9 cellular contexts compared by ENCODE assay signal in the genomic region with DNA sequence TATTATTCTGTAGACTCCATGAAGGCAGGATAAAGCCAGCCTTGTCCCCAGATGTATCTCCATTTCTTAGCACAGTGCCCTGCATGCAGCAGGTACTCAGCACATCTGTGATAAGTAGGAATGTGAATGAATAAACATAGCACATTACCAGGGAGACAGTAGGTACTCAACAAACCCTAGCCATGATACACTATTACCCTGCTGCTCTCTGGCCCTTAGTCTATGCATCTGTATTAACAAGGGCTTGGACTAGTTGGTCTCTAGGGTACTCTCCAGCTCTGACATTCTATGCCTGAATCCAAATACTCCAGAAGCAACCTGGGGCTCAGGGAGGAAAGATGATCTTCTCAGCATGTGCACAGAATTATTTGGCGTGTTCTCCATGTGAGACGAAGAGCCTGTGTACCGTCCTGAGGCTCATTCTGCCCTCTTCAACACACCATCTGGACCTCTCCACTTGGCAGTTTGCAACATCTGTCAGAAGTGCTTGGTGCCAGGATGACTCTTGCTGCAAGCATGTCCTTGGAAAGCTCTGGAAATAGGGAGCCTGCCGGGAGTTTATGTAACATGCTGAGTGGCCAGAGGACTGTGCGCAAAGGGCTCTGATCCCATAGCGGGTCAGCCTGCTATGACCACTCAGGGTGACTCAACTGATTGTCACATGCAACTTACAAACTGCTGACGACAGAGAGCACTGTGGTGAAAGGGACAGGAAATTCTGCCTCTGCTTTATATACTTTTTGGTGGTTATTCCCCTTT.
A peak's percentile ranks its signal among the peaks of the same experiment; 100 is the strongest.
DNase-seq lines count a peak whose midpoint lies in the region; ATAC-seq and TF ChIP-seq lines count a peak whose summit lies in the region.
"Had no signal": no experiment of that assay in that cellular context is flagged by ENCODE, and none has a peak within 500 bp of the region (broad histone marks: within the 10 kb centered on the region; RNA-seq: fewer than 3 reads in every experiment).

No MANE protein-coding gene starts in this region.

- no peak for TF ChIP-seq CTCF in omental fat pad (IDR thresholded peaks at IDR 0.05)

- DNase-seq in DMS 273 treated with DMSO at 0.1 percent for 48 hours (lab: John Stamatoyannopoulos, UW) (peak; percentile 97), NCI-H510A treated with DMSO at 0.1 percent for 48 hours (lab: John Stamatoyannopoulos, UW) (peak; percentile 65), epithelial cell of prostate (ENCODE audit: low read depth, low spot score) (no peak), omental fat pad (ENCODE audit: low spot score) (peak; percentile 56), NCI-H1930 (lab: John Stamatoyannopoulos, UW) (no peak), cerebellar nuclear complex (lab: John Stamatoyannopoulos, UW) (no peak)
- no peak for DNase-seq in stimulated activated naive CD8-positive, alpha-beta T cell treated with anti-CD3 and anti-CD28 coated beads, Interleukin-15, Interleukin-2, amounts not matched to agents 100 U/mL and 50 U/mL, for 24 hours
- DNase-seq: effector CD4-positive, alpha-beta T cell had no signal

- peak; percentile 96 for ATAC-seq in omental fat pad (ENCODE audit: low FRiP score)
- ATAC-seq in stimulated activated naive CD8-positive, alpha-beta T cell treated with anti-CD3 and anti-CD28 coated beads, Interleukin-15, Interleukin-2, amounts not matched to agents 100 U/mL and 50 U/mL, for 24 hours, result no peak
- ATAC-seq in HG03039 (IDR thresholded peaks at IDR 0.05; ENCODE audit: unreplicated experiment), result no peak

- peak overlapping the region; percentile 13 for H3K27ac ChIP-seq in epithelial cell of prostate

Comparison
In these comparisons a context has a peak if more than half of its experiments do, and no peak if none do; other contexts are left out.
1. DNase-seq: peak in DMS 273 treated with DMSO at 0.1 percent for 48 hours (single experiment), NCI-H510A treated with DMSO at 0.1 percent for 48 hours (single experiment) and omental fat pad (single experiment); none in epithelial cell of prostate (single experiment), NCI-H1930 (0 of 2), cerebellar nuclear complex (0 of 2) and stimulated activated naive CD8-positive, alpha-beta T cell treated with anti-CD3 and anti-CD28 coated beads, Interleukin-15, Interleukin-2, amounts not matched to agents 100 U/mL and 50 U/mL, for 24 hours (single experiment).